Comparison of ENCODE assay signal across 38 cellular contexts in genomic region chr6:7572213-7572943, GRCh38. TPM values are rescaled to one million over a fixed set of nuclear protein-coding genes. Genes with fewer than 3 reads are reported as not detected.
"Had no signal": no experiment of that assay in that cellular context is flagged by ENCODE, and none has a peak within 500 bp of the region (broad histone marks: within the 10 kb centered on the region; RNA-seq: fewer than 3 reads in every experiment).

No MANE protein-coding gene starts in this region.

- H3K27ac Mint-ChIP-seq: activated B cell treated with CpG ODN at 0.5 μM for 24 hours; activated CD4-positive, alpha-beta memory T cell treated with anti-CD3 and anti-CD28 coated beads, Interleukin-2, amount 10 ng/mL, durations not matched to agents 7 days and 5 days; activated CD4-positive, alpha-beta T cell treated with anti-CD3 and anti-CD28 coated beads, Interleukin-2, amount 10 ng/mL, durations not matched to agents 24 days and 14 days; activated CD8-positive, alpha-beta memory T cell treated with anti-CD3 and anti-CD28 coated beads, Interleukin-2, amount 10 ng/mL, durations not matched to agents 7 days and 5 days; activated CD8-positive, alpha-beta T cell treated with anti-CD3 and anti-CD28 coated beads, Interleukin-2, amount 10 ng/mL, durations not matched to agents 7 days and 5 days; activated naive CD4-positive, alpha-beta T cell treated with anti-CD3 and anti-CD28 coated beads, Interleukin-2, amount 10 ng/mL, durations not matched to agents 7 days and 5 days; activated naive CD4-positive, alpha-beta T cell treated with anti-CD3 and anti-CD28 coated beads, Interleukin-2, amount 50 U/mL, for 24 hours; activated naive CD8-positive, alpha-beta T cell; activated naive CD8-positive, alpha-beta T cell treated with anti-CD3 and anti-CD28 coated beads, Interleukin-2, amount 10 ng/mL, durations not matched to agents 7 days and 5 days; activated naive CD8-positive, alpha-beta T cell treated with anti-CD3 and anti-CD28 coated beads, Interleukin-2, amount 50 U/mL, for 24 hours; activated T-cell treated with anti-CD3 and anti-CD28 coated beads, Interleukin-2, amount 50 U/mL, for 24 hours; activated T-helper 2 cell treated with anti-CD3 and anti-CD28 coated beads, Interferon-gamma antibody, Interleukin-2, Interleukin-4, amounts not matched to agents 10 μg/mL and 5 μg/mL and 100 μg/mL, durations not matched to agents 14 hours and 24 hours and 36 hours; brain; T-helper 1 cell treated with Interleukin-12 subunit alpha and Interleukin-12 subunit beta and Interleukin-4 antibody, amounts not matched to agents 30 μg/mL and 1 μg/mL, for 36 hours; T-helper 2 cell treated with Interferon-gamma antibody and Interleukin-4, amounts not matched to agents 5 μg/mL and 100 μg/mL, for 36 hours had no signal

- H3K9me3 ChIP-seq: ascending aorta had no signal

- H3K36me3 Mint-ChIP-seq: activated CD8-positive, alpha-beta memory T cell treated with anti-CD3 and anti-CD28 coated beads, Interleukin-2, amount 10 ng/mL, durations not matched to agents 7 days and 5 days; activated naive CD4-positive, alpha-beta T cell treated with anti-CD3 and anti-CD28 coated beads, Interleukin-2, amount 10 ng/mL, durations not matched to agents 7 days and 5 days; activated naive CD4-positive, alpha-beta T cell treated with anti-CD3 and anti-CD28 coated beads, Interleukin-2, amount 50 U/mL, for 24 hours; activated naive CD8-positive, alpha-beta T cell; activated naive CD8-positive, alpha-beta T cell treated with anti-CD3 and anti-CD28 coated beads, Interleukin-2, amount 10 ng/mL, durations not matched to agents 7 days and 5 days; brain had no signal

- H3K27ac ChIP-seq: ascending aorta, cardiac muscle cell, VCaP had no signal

- H3K4me1 ChIP-seq: ascending aorta had no signal

- H3K4me1 Mint-ChIP-seq: activated B cell treated with CpG ODN at 0.5 μM for 24 hours; activated CD4-positive, alpha-beta memory T cell treated with anti-CD3 and anti-CD28 coated beads, Interleukin-2, amount 10 ng/mL, durations not matched to agents 7 days and 5 days; activated CD4-positive, alpha-beta T cell treated with anti-CD3 and anti-CD28 coated beads, Interleukin-2, amount 10 ng/mL, durations not matched to agents 24 days and 14 days; activated CD8-positive, alpha-beta memory T cell treated with anti-CD3 and anti-CD28 coated beads, Interleukin-2, amount 10 ng/mL, durations not matched to agents 7 days and 5 days; activated naive CD4-positive, alpha-beta T cell treated with anti-CD3 and anti-CD28 coated beads, Interleukin-2, amount 10 ng/mL, durations not matched to agents 7 days and 5 days; activated naive CD4-positive, alpha-beta T cell treated with anti-CD3 and anti-CD28 coated beads, Interleukin-2, amount 50 U/mL, for 24 hours; activated naive CD8-positive, alpha-beta T cell treated with anti-CD3 and anti-CD28 coated beads, Interleukin-2, amount 10 ng/mL, durations not matched to agents 7 days and 5 days; activated naive CD8-positive, alpha-beta T cell treated with anti-CD3 and anti-CD28 coated beads, Interleukin-2, amount 50 U/mL, for 24 hours; central memory CD8-positive, alpha-beta T cell had no signal

- DNase-seq: activated B cell treated with CpG ODN at 0.5 μM for 24 hours; activated CD4-positive, alpha-beta memory T cell treated with anti-CD3 and anti-CD28 coated beads, Interleukin-2, amount 10 ng/mL, durations not matched to agents 7 days and 5 days; activated CD4-positive, alpha-beta T cell treated with anti-CD3 and anti-CD28 coated beads for 4 hours; activated CD4-positive, alpha-beta T cell treated with anti-CD3 and anti-CD28 coated beads, Interleukin-2, amount 10 ng/mL, durations not matched to agents 24 days and 14 days; activated CD4-positive, alpha-beta T cell treated with anti-CD3 and anti-CD28 coated beads, Interleukin-2, amount 50 U/mL, for 1 hour; activated CD4-positive, alpha-beta T cell treated with anti-CD3 and anti-CD28 coated beads, Interleukin-2, amount 50 U/mL, for 4 hours; activated CD4-positive, CD25-positive, alpha-beta regulatory T cell treated with anti-CD3 and anti-CD28 coated beads, Interleukin-2, amount 50 U/mL, for 72 hours; activated CD8-positive, alpha-beta memory T cell treated with anti-CD3 and anti-CD28 coated beads for 24 hours; activated CD8-positive, alpha-beta memory T cell treated with anti-CD3 and anti-CD28 coated beads, Interleukin-2, amount 10 ng/mL, durations not matched to agents 7 days and 5 days; activated CD8-positive, alpha-beta memory T cell treated with anti-CD3 and anti-CD28 coated beads, Interleukin-2, amount 50 U/mL, for 48 hours; activated CD8-positive, alpha-beta T cell treated with anti-CD3 and anti-CD28 coated beads, Interleukin-2, amount 10 ng/mL, durations not matched to agents 7 days and 5 days; activated effector memory CD4-positive, alpha-beta T cell treated with Interleukin-2 at 50 U/mL for 16 hours; activated gamma-delta T cell; activated naive CD4-positive, alpha-beta T cell treated with anti-CD3 and anti-CD28 coated beads, Interleukin-2, amount 10 ng/mL, durations not matched to agents 7 days and 5 days; activated naive CD4-positive, alpha-beta T cell treated with Interleukin-2 at 50 U/mL for 16 hours; activated naive CD8-positive, alpha-beta T cell treated with anti-CD3 and anti-CD28 coated beads, Interleukin-2, amount 10 ng/mL, durations not matched to agents 7 days and 5 days; activated naive CD8-positive, alpha-beta T cell treated with anti-CD3 and anti-CD28 coated beads, Interleukin-2, amount 50 U/mL, for 24 hours; activated T-cell treated with anti-CD3 and anti-CD28 coated beads, Interleukin-2, amount 50 U/mL, for 24 hours; activated T-cell treated with anti-CD3 and anti-CD28 coated beads, Interleukin-2, amount 50 U/mL, for 48 hours; amygdala; anterior cingulate cortex; caudate nucleus; cerebellar nuclear complex; T-helper 1 cell; T-helper 2 cell; T-helper 9 cell had no signal

- H3K36me3 ChIP-seq: ascending aorta had no signal

- H3K4me3 ChIP-seq: ascending aorta, cardiac muscle cell had no signal

- H3K9me3 Mint-ChIP-seq: activated B cell treated with CpG ODN at 0.5 μM for 24 hours; activated CD4-positive, alpha-beta memory T cell treated with anti-CD3 and anti-CD28 coated beads, Interleukin-2, amount 10 ng/mL, durations not matched to agents 7 days and 5 days; activated CD4-positive, alpha-beta T cell treated with anti-CD3 and anti-CD28 coated beads, Interleukin-2, amount 10 ng/mL, durations not matched to agents 24 days and 14 days; activated naive CD4-positive, alpha-beta T cell treated with anti-CD3 and anti-CD28 coated beads, Interleukin-2, amount 10 ng/mL, durations not matched to agents 7 days and 5 days; activated naive CD4-positive, alpha-beta T cell treated with anti-CD3 and anti-CD28 coated beads, Interleukin-2, amount 50 U/mL, for 24 hours; activated naive CD8-positive, alpha-beta T cell treated with anti-CD3 and anti-CD28 coated beads, Interleukin-2, amount 10 ng/mL, durations not matched to agents 7 days and 5 days; activated naive CD8-positive, alpha-beta T cell treated with anti-CD3 and anti-CD28 coated beads, Interleukin-2, amount 50 U/mL, for 24 hours; activated T-cell treated with anti-CD3 and anti-CD28 coated beads, Interleukin-2, amount 50 U/mL, for 24 hours; activated T-helper 2 cell treated with anti-CD3 and anti-CD28 coated beads, Interferon-gamma antibody, Interleukin-2, Interleukin-4, amounts not matched to agents 10 μg/mL and 5 μg/mL and 100 μg/mL, durations not matched to agents 14 hours and 24 hours and 36 hours; brain; central memory CD8-positive, alpha-beta T cell; T-helper 1 cell treated with Interleukin-12 subunit alpha and Interleukin-12 subunit beta and Interleukin-4 antibody, amounts not matched to agents 30 μg/mL and 1 μg/mL, for 36 hours; T-helper 2 cell treated with Interferon-gamma antibody and Interleukin-4, amounts not matched to agents 5 μg/mL and 100 μg/mL, for 36 hours had no signal

- H3K27me3 ChIP-seq: ascending aorta, cardiac muscle cell had no signal

- FAIRE-seq: bronchial epithelial cell, TTC549 had no signal

- ATAC-seq: activated CD8-positive, alpha-beta memory T cell treated with anti-CD3 and anti-CD28 coated beads, Interleukin-2, amount 10 ng/mL, durations not matched to agents 7 days and 5 days; activated CD8-positive, alpha-beta T cell treated with anti-CD3 and anti-CD28 coated beads, Interleukin-2, amount 10 ng/mL, durations not matched to agents 7 days and 5 days; activated naive CD8-positive, alpha-beta T cell treated with anti-CD3 and anti-CD28 coated beads, Interleukin-2, amount 50 U/mL, for 24 hours had no signal

- H3K4me3 Mint-ChIP-seq: activated B cell treated with CpG ODN at 0.5 μM for 24 hours; activated CD4-positive, alpha-beta memory T cell treated with anti-CD3 and anti-CD28 coated beads, Interleukin-2, amount 10 ng/mL, durations not matched to agents 7 days and 5 days; activated CD4-positive, alpha-beta T cell treated with anti-CD3 and anti-CD28 coated beads, Interleukin-2, amount 10 ng/mL, durations not matched to agents 24 days and 14 days; activated CD8-positive, alpha-beta memory T cell treated with anti-CD3 and anti-CD28 coated beads, Interleukin-2, amount 10 ng/mL, durations not matched to agents 7 days and 5 days; activated CD8-positive, alpha-beta T cell treated with anti-CD3 and anti-CD28 coated beads, Interleukin-2, amount 10 ng/mL, durations not matched to agents 7 days and 5 days; activated naive CD4-positive, alpha-beta T cell treated with anti-CD3 and anti-CD28 coated beads, Interleukin-2, amount 10 ng/mL, durations not matched to agents 7 days and 5 days; activated naive CD4-positive, alpha-beta T cell treated with anti-CD3 and anti-CD28 coated beads, Interleukin-2, amount 50 U/mL, for 24 hours; activated naive CD8-positive, alpha-beta T cell; activated naive CD8-positive, alpha-beta T cell treated with anti-CD3 and anti-CD28 coated beads, Interleukin-2, amount 10 ng/mL, durations not matched to agents 7 days and 5 days; activated naive CD8-positive, alpha-beta T cell treated with anti-CD3 and anti-CD28 coated beads, Interleukin-2, amount 50 U/mL, for 24 hours; activated T-cell treated with anti-CD3 and anti-CD28 coated beads, Interleukin-2, amount 50 U/mL, for 24 hours; brain; central memory CD8-positive, alpha-beta T cell; T-helper 1 cell treated with Interleukin-12 subunit alpha and Interleukin-12 subunit beta and Interleukin-4 antibody, amounts not matched to agents 30 μg/mL and 1 μg/mL, for 36 hours; T-helper 2 cell treated with Interferon-gamma antibody and Interleukin-4, amounts not matched to agents 5 μg/mL and 100 μg/mL, for 36 hours had no signal

RNA-seq across cellular contexts. Expression of gene DSP, which starts 30.9 kb away (rescaled TPM):
- total RNA-seq: activated CD4-positive, alpha-beta T cell treated with anti-CD3 and anti-CD28 coated beads, Interleukin-2, amount 10 ng/mL, durations not matched to agents 24 days and 14 days had no signal
